ENCODE assay signal across 12 cellular contexts in genomic region chr7:23072043-23072442, GRCh38. TPM values are rescaled to one million over a fixed set of nuclear protein-coding genes. Genes with fewer than 3 reads are reported as not detected.
DNase-seq lines count a peak whose midpoint lies in the region; ATAC-seq and TF ChIP-seq lines count a peak whose summit lies in the region.
"Had no signal": no experiment of that assay in that cellular context is flagged by ENCODE, and none has a peak within 500 bp of the region (broad histone marks: within the 10 kb centered on the region; RNA-seq: fewer than 3 reads in every experiment).

No MANE protein-coding gene starts in this region.

- H3K9me3 Mint-ChIP-seq in nephron progenitor cell (no peaks in the 10 kb centered on the region), natural killer cell (no peaks in the 10 kb centered on the region)
- H3K9me3 Mint-ChIP-seq: naive B cell; stimulated activated memory B cell treated with anti-CD40 and anti-IgM and Interleukin-4, amounts not matched to agents 10 μg/mL and 1 μg/mL and 100 μg/mL, for 72 hours had no signal

- intact Hi-C loops in natural killer cell (cut with micrococcal nuclease): no loop called here

- no peak for TF ChIP-seq CTCF in nephron progenitor cell (IDR thresholded peaks at IDR 0.05)
- TF ChIP-seq CTCF in natural killer cell (IDR thresholded peaks at IDR 0.05): no peak

- H3K27me3 Mint-ChIP-seq in nephron progenitor cell (ENCODE audit: low read depth, poor library complexity): no peaks in the 10 kb centered on the region
- H3K27me3 Mint-ChIP-seq in natural killer cell (ENCODE audit: low read depth in 2 of 2): peaks cover 10 to 25% of the 10 kb centered on the region in 2 donors

- H3K4me3 Mint-ChIP-seq in nephron progenitor cell (no peak overlapping the region), natural killer cell (no peak overlapping the region)
- H3K4me3 Mint-ChIP-seq: naive B cell; stimulated activated memory B cell treated with anti-CD40 and anti-IgM and Interleukin-4, amounts not matched to agents 10 μg/mL and 1 μg/mL and 100 μg/mL, for 72 hours had no signal

- H3K27ac Mint-ChIP-seq in nephron progenitor cell: peak overlapping the region; percentile 90
- no peak overlapping the region for H3K27ac Mint-ChIP-seq in natural killer cell
- H3K27ac Mint-ChIP-seq: stimulated activated memory B cell treated with anti-CD40 and anti-IgM and Interleukin-4, amounts not matched to agents 10 μg/mL and 1 μg/mL and 100 μg/mL, for 72 hours had no signal

- DNase-seq in ELR (ENCODE audit: low read depth): peak; percentile 57
- DNase-seq in NCI-H69 (lab: John Stamatoyannopoulos, UW): peak; percentile 21
- peak; percentile 37 for DNase-seq in dedifferentiated amniotic fluid mesenchymal stem cell (ENCODE audit: extremely low spot score)
- DNase-seq in nephron progenitor cell: no peak
- no peak for DNase-seq in NCI-H2171 (lab: John Stamatoyannopoulos, UW)
- DNase-seq in HPDE6-E6E7 (ENCODE audit: extremely low spot score): no peak
- DNase-seq in natural killer cell: no peak
- DNase-seq in glomerular visceral epithelial cell (ENCODE audit: extremely low spot score): no peak
- DNase-seq: naive B cell, NCI-H1105 treated with DMSO at 0.1 percent for 48 hours had no signal

- no peaks in the 10 kb centered on the region for H3K36me3 Mint-ChIP-seq in nephron progenitor cell (ENCODE audit: low read depth)
- no peaks in the 10 kb centered on the region for H3K36me3 Mint-ChIP-seq in natural killer cell
- H3K36me3 Mint-ChIP-seq: naive B cell; stimulated activated memory B cell treated with anti-CD40 and anti-IgM and Interleukin-4, amounts not matched to agents 10 μg/mL and 1 μg/mL and 100 μg/mL, for 72 hours had no signal

- no peak for ATAC-seq in natural killer cell
- ATAC-seq: gastroesophageal sphincter; stimulated activated memory B cell treated with anti-CD40 and anti-IgM and Interleukin-4, amounts not matched to agents 10 μg/mL and 1 μg/mL and 100 μg/mL, for 72 hours had no signal

- H3K4me1 Mint-ChIP-seq in nephron progenitor cell (peaks cover 41% of the 10 kb centered on the region), natural killer cell (no peaks in the 10 kb centered on the region)
- H3K4me1 Mint-ChIP-seq: naive B cell; stimulated activated memory B cell treated with anti-CD40 and anti-IgM and Interleukin-4, amounts not matched to agents 10 μg/mL and 1 μg/mL and 100 μg/mL, for 72 hours had no signal

RNA-seq across cellular contexts. Expression of gene KLHL7, which starts 33.5 kb away (rescaled TPM):
- total RNA-seq in natural killer cell: 10 to 100 TPM; 13.9 to 19.1 (median 14.5) TPM

RNA-seq across cellular contexts. Expression of gene HYCC1, which starts 58.1 kb away (rescaled TPM):
- 10 to 100 TPM; 30.1 to 44.8 (median 34.1) TPM for total RNA-seq in natural killer cell

Comparison
In these comparisons a context has a peak if more than half of its experiments do, and no peak if none do; other contexts are left out.
1. DNase-seq: peak in ELR (single experiment), NCI-H69 (single experiment) and dedifferentiated amniotic fluid mesenchymal stem cell (single experiment); none in nephron progenitor cell (single experiment), NCI-H2171 (single experiment), HPDE6-E6E7 (single experiment), natural killer cell (single experiment) and glomerular visceral epithelial cell (single experiment).